Comparison of ENCODE assay signal across 13 cellular contexts in the genomic region with DNA sequence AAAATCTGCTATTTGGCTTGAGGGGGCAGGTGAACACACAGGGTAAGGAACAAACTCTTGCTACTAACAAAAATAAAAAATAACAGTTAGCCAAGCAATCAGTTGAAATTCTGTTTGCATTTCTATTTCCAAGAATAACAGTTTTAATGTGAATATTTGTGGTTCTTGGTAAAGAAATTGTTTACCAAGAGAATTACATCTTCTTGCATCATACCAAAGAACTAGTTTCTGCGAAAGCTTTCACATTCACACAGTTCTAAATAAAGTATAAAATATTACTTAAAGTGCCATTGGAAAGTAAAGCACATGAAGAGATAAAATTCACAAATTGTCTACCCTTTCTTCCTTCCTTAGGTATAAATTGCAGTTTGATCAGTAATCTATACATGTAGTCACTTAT.
DNase-seq lines count a peak whose midpoint lies in the region; ATAC-seq and TF ChIP-seq lines count a peak whose summit lies in the region.
"Had no signal": no experiment of that assay in that cellular context is flagged by ENCODE, and none has a peak within 500 bp of the region (broad histone marks: within the 10 kb centered on the region; RNA-seq: fewer than 3 reads in every experiment).

No MANE protein-coding gene starts in this region.

- no peak for ATAC-seq in HG02973 (IDR thresholded peaks at IDR 0.05; ENCODE audit: unreplicated experiment)
- ATAC-seq: CD8-positive, alpha-beta T cell had no signal

- peak; percentile 83 for DNase-seq in OCI-M1 (lab: John Stamatoyannopoulos, UW)
- DNase-seq in astrocyte of the spinal cord (ENCODE audit: low read depth, low spot score): peak; percentile 40
- DNase-seq in fibroblast of the conjunctiva (ENCODE audit: low read depth): peak; percentile 8
- no peak for DNase-seq in stimulated activated CD4-positive, alpha-beta T cell treated with anti-CD3 and anti-CD28 coated beads, Interleukin-4, amount 100 ng/mL, for 24 hours
- no peak for DNase-seq in central memory CD4-positive, alpha-beta T cell
- DNase-seq in activated T-cell treated with anti-CD3 and anti-CD28 coated beads, Interleukin-2, amount 50 U/mL, for 48 hours: no peak
- DNase-seq: CD8-positive, alpha-beta T cell; Karpas-422; NCI-H1105 treated with DMSO at 0.1 percent for 48 hours; NCI-H187; NCI-H226 had no signal

- no peak for TF ChIP-seq CTCF in astrocyte of the spinal cord (IDR thresholded peaks at IDR 0.05; ENCODE audit: low read depth, low read length)

- no peak overlapping the region for H3K4me3 ChIP-seq in astrocyte of the spinal cord (ENCODE audit: low read depth, low read length)
- H3K4me3 ChIP-seq: BLaER1 had no signal

- in situ Hi-C loops in astrocyte of the spinal cord (cut with HindIII; ENCODE audit: low sequenced_read_pairs): no loop called here

Comparison
In these comparisons a context has a peak if more than half of its experiments do, and no peak if none do; other contexts are left out.
1. DNase-seq: peak in OCI-M1 (single experiment), astrocyte of the spinal cord (single experiment) and fibroblast of the conjunctiva (single experiment); none in stimulated activated CD4-positive, alpha-beta T cell treated with anti-CD3 and anti-CD28 coated beads, Interleukin-4, amount 100 ng/mL, for 24 hours (single experiment), central memory CD4-positive, alpha-beta T cell (single experiment) and activated T-cell treated with anti-CD3 and anti-CD28 coated beads, Interleukin-2, amount 50 U/mL, for 48 hours (0 of 2).